8 cellular contexts compared by ENCODE assay signal in genomic region chr3:186931487-186932280, GRCh38. TPM values are rescaled to one million over a fixed set of nuclear protein-coding genes. Genes with fewer than 3 reads are reported as not detected.
A peak's percentile ranks its signal among the peaks of the same experiment; 100 is the strongest.
DNase-seq lines count a peak whose midpoint lies in the region; ATAC-seq, FAIRE-seq and TF ChIP-seq lines count a peak whose summit lies in the region.

No MANE protein-coding gene starts in this region.

- TF ChIP-seq CTCF in AG04450 (IDR thresholded peaks at IDR 0.05; ENCODE audit: low read depth, low read length) = no peak
- TF ChIP-seq CTCF in activated B cell treated with CpG ODN at 0.5 μM for 24 hours (IDR thresholded peaks at IDR 0.05) = no peak

- peaks cover 51% of the 10 kb centered on the region for H3K4me1 Mint-ChIP-seq in activated B cell treated with CpG ODN at 0.5 μM for 24 hours
- peaks cover 41% of the 10 kb centered on the region for H3K4me1 Mint-ChIP-seq in central memory CD8-positive, alpha-beta T cell

- DNase-seq in AG04450 (ENCODE audit: low read depth, low spot score) = no peak
- DNase-seq in HuH-7.5 (ENCODE audit: low spot score) = peak; percentile 45
- peak; percentile 35 for DNase-seq in activated B cell treated with CpG ODN at 0.5 μM for 24 hours
- DNase-seq in central memory CD8-positive, alpha-beta T cell (ENCODE audit: low spot score in 2 of 2) = peak; percentile 61 to 81
- DNase-seq in left lobe of liver (ENCODE audit: low spot score) = peak; percentile 82
- peak; percentile 49 to 79 (median 54) for DNase-seq in stimulated activated CD4-positive, alpha-beta T cell treated with anti-CD3 and anti-CD28 coated beads, TNF-alpha, amount 100 ng/mL, for 24 hours (ENCODE audit: low read depth in 3 of 3)
- no peak for DNase-seq in RCC 7860 (ENCODE audit: low spot score)

- no peaks in the 10 kb centered on the region for H3K9me3 Mint-ChIP-seq in activated B cell treated with CpG ODN at 0.5 μM for 24 hours
- no peaks in the 10 kb centered on the region for H3K9me3 Mint-ChIP-seq in central memory CD8-positive, alpha-beta T cell

- peaks cover 50% of the 10 kb centered on the region for H3K36me3 Mint-ChIP-seq in activated B cell treated with CpG ODN at 0.5 μM for 24 hours (ENCODE audit: low read depth)
- peaks cover 40% of the 10 kb centered on the region for H3K36me3 Mint-ChIP-seq in central memory CD8-positive, alpha-beta T cell (ENCODE audit: insufficient read depth)

- POLR2A ChIA-PET in AG04450 (lab: Yijun Ruan, JAX) (interaction anchor here (0.5 to 1.3 kb wide), 3 partner anchors 88 to 170 kb away, joined by 3 to 5 read pairs (median 4); no protein-coding TSS in a partner anchor), activated B cell treated with CpG ODN at 0.5 μM for 24 hours (lab: Charles Lee) (interaction anchor here (0.5 to 6.5 kb wide), 40 partner anchors 8 to 994 kb away, joined by 3 to 77 read pairs (median 6); partner anchors contain the start of genes EIF4A2, RPL39L and TRA2B)

- H3K9me3 ChIP-seq in AG04450 (ENCODE audit: control insufficient read depth, insufficient read depth, low read length) = no peaks in the 10 kb centered on the region; the same call in 1 of the 2 replicates

- H3K27ac Mint-ChIP-seq in activated B cell treated with CpG ODN at 0.5 μM for 24 hours = peak overlapping the region; percentile 94
- peak overlapping the region; percentile 95 for H3K27ac Mint-ChIP-seq in central memory CD8-positive, alpha-beta T cell (ENCODE audit: low read depth)

- peak; percentile 38 for ATAC-seq in GM19328 (IDR thresholded peaks at IDR 0.05; ENCODE audit: unreplicated experiment)
- ATAC-seq in activated B cell treated with CpG ODN at 0.5 μM for 24 hours (ENCODE audit: low read depth) = peak; percentile 12
- ATAC-seq in central memory CD8-positive, alpha-beta T cell (replicated peaks; ENCODE audit: extremely low read depth, poor library complexity, severe bottlenecking) = peak; percentile 77
- ATAC-seq in left lobe of liver = peak; percentile 74

- FAIRE-seq in RCC 7860 (lab: Jason Lieb, UNC) = no peak

- H3K27me3 Mint-ChIP-seq in activated B cell treated with CpG ODN at 0.5 μM for 24 hours = no peaks in the 10 kb centered on the region
- no peaks in the 10 kb centered on the region for H3K27me3 Mint-ChIP-seq in central memory CD8-positive, alpha-beta T cell

- H3K4me3 Mint-ChIP-seq in activated B cell treated with CpG ODN at 0.5 μM for 24 hours = peak overlapping the region; percentile 98
- H3K4me3 Mint-ChIP-seq in central memory CD8-positive, alpha-beta T cell = peak overlapping the region; percentile 96

- peak overlapping the region; percentile 39 for H3K27ac ChIP-seq in AG04450 (ENCODE audit: low read depth, low read length)

- H3K4me3 ChIP-seq in AG04450 (ENCODE audit: low read depth, low read length) = peak overlapping the region; percentile 77

- H3K27me3 ChIP-seq in AG04450 (ENCODE audit: control insufficient read depth, insufficient read depth, low read length) = peaks cover under 1% of the 10 kb centered on the region

- CTCF ChIA-PET in AG04450 (lab: Charles Lee) (interaction anchor here (0.6 to 2.3 kb wide), 8 partner anchors 15 to 315 kb away, joined by 3 to 6 read pairs (median 3); partner anchors contain the start of gene RPL39L), activated B cell treated with CpG ODN at 0.5 μM for 24 hours (lab: Charles Lee) (interaction anchor here (0.6 to 5.9 kb wide), 24 partner anchors 9 to 233 kb away, joined by 3 to 54 read pairs (median 4); partner anchors contain the start of gene RPL39L)

- intact Hi-C loops in activated B cell treated with CpG ODN at 0.5 μM for 24 hours (cut with micrococcal nuclease) = loop anchor here (1.0 to 5.0 kb wide), 11 partner anchors 56 to 234 kb away; no protein-coding TSS in a partner anchor

RNA-seq across cellular contexts. Expression of gene ST6GAL1, which starts 1.4 kb away (rescaled TPM):
- 11.8 and 11.9 TPM in 2 replicates for polyA plus RNA-seq in AG04450 (2011; rRNA removed)
- 17.6 and 21.5 TPM in 2 replicates for polyA minus RNA-seq in AG04450 (2011; rRNA and poly(A)+ RNA removed)
- total RNA-seq in activated B cell treated with CpG ODN at 0.5 μM for 24 hours (294 and 328 TPM in 2 replicates), left lobe of liver (410 TPM)

Comparison
In these comparisons a context has a peak if more than half of its experiments do, and no peak if none do; other contexts are left out.
1. DNase-seq: peak in HuH-7.5 (single experiment), activated B cell treated with CpG ODN at 0.5 μM for 24 hours (single experiment), central memory CD8-positive, alpha-beta T cell (2 of 2), left lobe of liver (single experiment) and stimulated activated CD4-positive, alpha-beta T cell treated with anti-CD3 and anti-CD28 coated beads, TNF-alpha, amount 100 ng/mL, for 24 hours (3 of 3); none in AG04450 (single experiment) and RCC 7860 (single experiment).
2. ATAC-seq: peak in every context shown above with its lines; median percentile 77 in central memory CD8-positive, alpha-beta T cell; 74 in left lobe of liver; 38 in GM19328; 12 in activated B cell treated with CpG ODN at 0.5 μM for 24 hours.